In genomic region chr14:35406090-35406489, GRCh38 we compare ENCODE assay signal across 10 cellular contexts. TPM values are rescaled to one million over a fixed set of nuclear protein-coding genes. Genes with fewer than 3 reads are reported as not detected.
DNase-seq lines count a peak whose midpoint lies in the region; ATAC-seq and TF ChIP-seq lines count a peak whose summit lies in the region.
"Had no signal": no experiment of that assay in that cellular context is flagged by ENCODE, and none has a peak within 500 bp of the region (broad histone marks: within the 10 kb centered on the region; RNA-seq: fewer than 3 reads in every experiment).

No MANE protein-coding gene starts in this region.

- H3K36me3 ChIP-seq in right lobe of liver (peaks cover 8 to 26% (median 22%) of the 10 kb centered on the region in 4 donors), subcutaneous abdominal adipose tissue (ENCODE audit: control insufficient read depth in 5 of 5, insufficient read depth in 5 of 5, low read length in 5 of 5) (peaks cover 5 to 26% (median 25%) of the 10 kb centered on the region in 5 donors)

- no peak for TF ChIP-seq CTCF in right lobe of liver (IDR thresholded peaks at IDR 0.05)

- no peak for ATAC-seq in activated T-helper 17 cell treated with anti-CD3 and anti-CD28 coated beads, Interleukin-2, amount 50 U/mL, for 72 hours (replicated peaks)
- ATAC-seq in right lobe of liver, result no peak
- ATAC-seq in HG02642 (IDR thresholded peaks at IDR 0.05; ENCODE audit: poor library complexity, unreplicated experiment), result no peak

- no peak for DNase-seq in T-helper 2 cell treated with Interferon-gamma antibody and Interleukin-4, amounts not matched to agents 5 μg/mL and 100 μg/mL, for 36 hours (ENCODE audit: low spot score)
- no peak for DNase-seq in T-helper 2 cell
- DNase-seq in right lobe of liver, result no peak
- DNase-seq in MV-4-11 (lab: John Stamatoyannopoulos, UW), result no peak
- DNase-seq in HEK293T (ENCODE audit: extremely low spot score), result no peak
- DNase-seq: ACHN; activated CD4-positive, alpha-beta T cell treated with anti-CD3 and anti-CD28 coated beads, Interleukin-2, amount 50 U/mL, for 1 hour had no signal

- H3K4me3 Mint-ChIP-seq in T-helper 2 cell treated with Interferon-gamma antibody and Interleukin-4, amounts not matched to agents 5 μg/mL and 100 μg/mL, for 36 hours, result peak overlapping the region; percentile 92
- H3K4me3 Mint-ChIP-seq in activated T-helper 17 cell treated with anti-CD3 and anti-CD28 coated beads, Interleukin-2, amount 50 U/mL, for 72 hours, result peak overlapping the region; percentile 97

- WGBS in right lobe of liver (ENCODE audit: insufficient coverage, low coverage, low lambda C conversion rate, missing lambda C conversion rate), result 25% methylated on average over 2 of the region's 2 CpGs

- H3K4me3 ChIP-seq in right lobe of liver, result no peak overlapping the region
- H3K4me3 ChIP-seq in subcutaneous abdominal adipose tissue (ENCODE audit: low read depth in 1 of 5, low read length in 5 of 5), result peak overlapping the region in 1 of 5 donors; percentile 99

- H3K9me3 ChIP-seq in right lobe of liver, result no peaks in the 10 kb centered on the region
- H3K9me3 ChIP-seq in subcutaneous abdominal adipose tissue (ENCODE audit: control insufficient read depth in 5 of 5, low read length in 5 of 5), result no peaks in the 10 kb centered on the region

- POLR2A ChIA-PET in HEK293T (lab: Yijun Ruan, JAX), result interaction anchor here (1.8 to 4.5 kb wide), 2 partner anchors 114 to 191 kb away, joined by 6 to 45 read pairs; partner anchors contain the start of gene PSMA6

- TF ChIP-seq POLR2A in right lobe of liver (IDR thresholded peaks at IDR 0.05), result no peak

- H3K36me3 Mint-ChIP-seq in T-helper 2 cell treated with Interferon-gamma antibody and Interleukin-4, amounts not matched to agents 5 μg/mL and 100 μg/mL, for 36 hours (ENCODE audit: low read depth), result peaks cover 29% of the 10 kb centered on the region
- H3K36me3 Mint-ChIP-seq in activated T-helper 17 cell treated with anti-CD3 and anti-CD28 coated beads, Interleukin-2, amount 50 U/mL, for 72 hours (ENCODE audit: low read depth), result peaks cover 41% of the 10 kb centered on the region

- CTCF ChIA-PET in HEK293T (lab: Yijun Ruan, JAX), result interaction anchor here (0.9 kb wide), 1 partner anchor 525 kb away, joined by 4 read pairs; no protein-coding TSS in a partner anchor

- no peaks in the 10 kb centered on the region for H3K27me3 Mint-ChIP-seq in T-helper 2 cell treated with Interferon-gamma antibody and Interleukin-4, amounts not matched to agents 5 μg/mL and 100 μg/mL, for 36 hours (ENCODE audit: low read depth)
- H3K27me3 Mint-ChIP-seq in activated T-helper 17 cell treated with anti-CD3 and anti-CD28 coated beads, Interleukin-2, amount 50 U/mL, for 72 hours, result no peaks in the 10 kb centered on the region

- intact Hi-C loops in right lobe of liver (cut with DNase I), result no loop called here

- H3K9me3 Mint-ChIP-seq in T-helper 2 cell treated with Interferon-gamma antibody and Interleukin-4, amounts not matched to agents 5 μg/mL and 100 μg/mL, for 36 hours, result no peaks in the 10 kb centered on the region
- H3K9me3 Mint-ChIP-seq in activated T-helper 17 cell treated with anti-CD3 and anti-CD28 coated beads, Interleukin-2, amount 50 U/mL, for 72 hours, result no peaks in the 10 kb centered on the region

- H3K4me1 Mint-ChIP-seq in T-helper 2 cell treated with Interferon-gamma antibody and Interleukin-4, amounts not matched to agents 5 μg/mL and 100 μg/mL, for 36 hours (ENCODE audit: low read depth), result peaks cover 38% of the 10 kb centered on the region
- H3K4me1 Mint-ChIP-seq in activated T-helper 17 cell treated with anti-CD3 and anti-CD28 coated beads, Interleukin-2, amount 50 U/mL, for 72 hours, result peaks cover 20% of the 10 kb centered on the region

- H3K27ac Mint-ChIP-seq in T-helper 2 cell treated with Interferon-gamma antibody and Interleukin-4, amounts not matched to agents 5 μg/mL and 100 μg/mL, for 36 hours, result peak overlapping the region; percentile 8
- peak overlapping the region; percentile 97 for H3K27ac Mint-ChIP-seq in activated T-helper 17 cell treated with anti-CD3 and anti-CD28 coated beads, Interleukin-2, amount 50 U/mL, for 72 hours

- peak overlapping the region in 2 of 5 donors; percentile 79 to 93 for H3K9ac ChIP-seq in subcutaneous abdominal adipose tissue (ENCODE audit: low read length in 5 of 5)

- H3K4me1 ChIP-seq in right lobe of liver, result peaks cover 0 to 20% (median 5%) of the 10 kb centered on the region in 4 donors
- H3K4me1 ChIP-seq in subcutaneous abdominal adipose tissue (ENCODE audit: control insufficient read depth in 5 of 5, insufficient read depth in 5 of 5, low read length in 5 of 5), result peaks cover 12 to 62% (median 49%) of the 10 kb centered on the region in 5 donors

- H3K27me3 ChIP-seq in right lobe of liver (no peaks in the 10 kb centered on the region), subcutaneous abdominal adipose tissue (ENCODE audit: control insufficient read depth in 5 of 5, insufficient read depth in 4 of 5, low read length in 5 of 5) (no peaks in the 10 kb centered on the region)

- H3K27ac ChIP-seq in right lobe of liver (peak overlapping the region in 2 of 3 donors; percentile 99 to 100), subcutaneous abdominal adipose tissue (ENCODE audit: low read depth, low read length) (peak overlapping the region; percentile 99)

TF ChIP-seq in HEK293T, 16 proteins besides CTCF, POLR2A, EP300 and RAD21:
- TF ChIP-seq NFRKB (IDR thresholded peaks at IDR 0.05) (no peak), FOXK2 (IDR thresholded peaks at IDR 0.05) (no peak), TARDBP (IDR thresholded peaks at IDR 0.05) (no peak), BHLHE40 (IDR thresholded peaks at IDR 0.05; ENCODE audit: borderline replicate concordance) (no peak), LEF1 (IDR thresholded peaks at IDR 0.05; ENCODE audit: borderline replicate concordance) (no peak), SP1 (IDR thresholded peaks at IDR 0.05) (no peak), SUZ12 (IDR thresholded peaks at IDR 0.05) (no peak), L3MBTL2 (conservative IDR thresholded peaks at IDR 0.05) (no peak)

RNA-seq across cellular contexts. Expression of gene NFKBIA, which starts 1.5 kb away (rescaled TPM):
- total RNA-seq in activated T-helper 17 cell treated with anti-CD3 and anti-CD28 coated beads, Interleukin-2, amount 50 U/mL, for 72 hours, result 100 to 1,000 TPM; 299 to 554 TPM
- 100 to 1,000 TPM in 3 of 6 experiments, 10 to 100 TPM in 3; 84.8 to 140 (median 106) TPM for total RNA-seq in right lobe of liver
